15 cellular contexts compared by ENCODE assay signal in genomic region chr2:1727796-1728474, GRCh38. TPM values are rescaled to one million over a fixed set of nuclear protein-coding genes. Genes with fewer than 3 reads are reported as not detected.
DNase-seq lines count a peak whose midpoint lies in the region; ATAC-seq and TF ChIP-seq lines count a peak whose summit lies in the region.
"Had no signal": no experiment of that assay in that cellular context is flagged by ENCODE, and none has a peak within 500 bp of the region (broad histone marks: within the 10 kb centered on the region; RNA-seq: fewer than 3 reads in every experiment).

No MANE protein-coding gene starts in this region.

- H3K27me3 Mint-ChIP-seq in neural crest cell (ENCODE audit: low read depth): no peaks in the 10 kb centered on the region
- H3K27me3 Mint-ChIP-seq: stimulated activated memory B cell treated with anti-CD40 and anti-IgM and Interleukin-4, amounts not matched to agents 10 μg/mL and 1 μg/mL and 100 μg/mL, for 72 hours had no signal

- H3K4me3 Mint-ChIP-seq in neural crest cell: no peak overlapping the region
- H3K4me3 Mint-ChIP-seq: CD4-positive, alpha-beta memory T cell; naive thymus-derived CD4-positive, alpha-beta T cell; stimulated activated memory B cell treated with anti-CD40 and anti-IgM and Interleukin-4, amounts not matched to agents 10 μg/mL and 1 μg/mL and 100 μg/mL, for 72 hours had no signal

- H3K36me3 ChIP-seq in stomach smooth muscle (ENCODE audit: control insufficient read depth in 2 of 2, insufficient read depth in 2 of 2, low read length in 2 of 2): no peaks in the 10 kb centered on the region
- H3K36me3 ChIP-seq: esophagus muscularis mucosa, heart right ventricle had no signal

- no peak for DNase-seq in RWPE1 (ENCODE audit: low spot score)
- peak; percentile 39 for DNase-seq in ecto neural progenitor cell (ENCODE audit: low spot score)
- DNase-seq in neural crest cell (ENCODE audit: low read depth, low spot score): no peak
- no peak for DNase-seq in HEK293T (ENCODE audit: extremely low spot score)
- DNase-seq in T-helper 2 cell: no peak
- DNase-seq: CD4-positive, alpha-beta memory T cell; HFFc6; Kasumi-1; naive thymus-derived CD4-positive, alpha-beta T cell; NCI-H1436 treated with DMSO at 0.1 percent for 48 hours had no signal

- H3K9ac ChIP-seq in stomach smooth muscle (ENCODE audit: low read length in 2 of 2): peak overlapping the region; percentile 58 to 60

- H3K27me3 ChIP-seq in stomach smooth muscle (ENCODE audit: control insufficient read depth in 1 of 2, insufficient read depth in 2 of 2, low read length in 2 of 2): no peaks in the 10 kb centered on the region
- H3K27me3 ChIP-seq: esophagus muscularis mucosa had no signal

- H3K9me3 ChIP-seq in stomach smooth muscle (ENCODE audit: control insufficient read depth in 2 of 2, low read length in 2 of 2): no peaks in the 10 kb centered on the region
- H3K9me3 ChIP-seq: esophagus muscularis mucosa, heart right ventricle had no signal

- H3K27ac ChIP-seq in RWPE1 (peak overlapping the region; percentile 80), stomach smooth muscle (ENCODE audit: low read length) (peak overlapping the region; percentile 89)

- ATAC-seq in HG03378 (IDR thresholded peaks at IDR 0.05; ENCODE audit: unreplicated experiment): no peak
- ATAC-seq: naive thymus-derived CD4-positive, alpha-beta T cell; stimulated activated memory B cell treated with anti-CD40 and anti-IgM and Interleukin-4, amounts not matched to agents 10 μg/mL and 1 μg/mL and 100 μg/mL, for 72 hours had no signal

- H3K9me3 Mint-ChIP-seq in neural crest cell: no peaks in the 10 kb centered on the region
- H3K9me3 Mint-ChIP-seq: HFFc6; stimulated activated memory B cell treated with anti-CD40 and anti-IgM and Interleukin-4, amounts not matched to agents 10 μg/mL and 1 μg/mL and 100 μg/mL, for 72 hours had no signal

- H3K4me1 ChIP-seq in stomach smooth muscle (ENCODE audit: control insufficient read depth, insufficient read depth, low read length): peaks cover 54% of the 10 kb centered on the region

- CTCF ChIA-PET in RWPE1 (lab: Yijun Ruan, JAX) (no interaction called here), HEK293T (lab: Yijun Ruan, JAX) (interaction anchor here (2.0 kb wide), 1 partner anchor 23 kb away, joined by 10 read pairs; no protein-coding TSS in a partner anchor)

- H3K36me3 Mint-ChIP-seq in neural crest cell (ENCODE audit: low read depth): peaks cover 19% of the 10 kb centered on the region
- H3K36me3 Mint-ChIP-seq: CD4-positive, alpha-beta memory T cell; naive thymus-derived CD4-positive, alpha-beta T cell; stimulated activated memory B cell treated with anti-CD40 and anti-IgM and Interleukin-4, amounts not matched to agents 10 μg/mL and 1 μg/mL and 100 μg/mL, for 72 hours had no signal

- peaks cover 75% of the 10 kb centered on the region for H3K4me1 Mint-ChIP-seq in neural crest cell
- H3K4me1 Mint-ChIP-seq: CD4-positive, alpha-beta memory T cell; naive thymus-derived CD4-positive, alpha-beta T cell; stimulated activated memory B cell treated with anti-CD40 and anti-IgM and Interleukin-4, amounts not matched to agents 10 μg/mL and 1 μg/mL and 100 μg/mL, for 72 hours had no signal

- POLR2A ChIA-PET in RWPE1 (lab: Yijun Ruan, JAX; ENCODE audit: low non-redundant PET): no interaction called here
- POLR2A ChIA-PET in HEK293T (lab: Yijun Ruan, JAX): no interaction called here

- peak overlapping the region in 1 of 2 donors; percentile 57 for H3K4me3 ChIP-seq in stomach smooth muscle (ENCODE audit: low read length in 2 of 2)
- H3K4me3 ChIP-seq: esophagus muscularis mucosa had no signal

- H3K27ac Mint-ChIP-seq in neural crest cell (ENCODE audit: unreplicated experiment): peak overlapping the region; percentile 77
- H3K27ac Mint-ChIP-seq: naive thymus-derived CD4-positive, alpha-beta T cell; stimulated activated memory B cell treated with anti-CD40 and anti-IgM and Interleukin-4, amounts not matched to agents 10 μg/mL and 1 μg/mL and 100 μg/mL, for 72 hours had no signal

- TF ChIP-seq CTCF in RWPE1 (conservative IDR thresholded peaks at IDR 0.05; ENCODE audit: low read depth) (no peak), neural crest cell (conservative IDR thresholded peaks at IDR 0.05) (no peak)

TF ChIP-seq in HEK293T, 16 proteins besides CTCF, POLR2A, EP300 and RAD21:
- no peak for TF ChIP-seq TARDBP (IDR thresholded peaks at IDR 0.05)

RNA-seq across cellular contexts. Expression of gene PXDN, which starts 16.4 kb away (rescaled TPM):
- total RNA-seq in neural crest cell: 217 and 218 TPM in 2 replicates
- total RNA-seq: CD4-positive, alpha-beta memory T cell had no signal
